ENCODE assay signal across 18 cellular contexts in the genomic region with DNA sequence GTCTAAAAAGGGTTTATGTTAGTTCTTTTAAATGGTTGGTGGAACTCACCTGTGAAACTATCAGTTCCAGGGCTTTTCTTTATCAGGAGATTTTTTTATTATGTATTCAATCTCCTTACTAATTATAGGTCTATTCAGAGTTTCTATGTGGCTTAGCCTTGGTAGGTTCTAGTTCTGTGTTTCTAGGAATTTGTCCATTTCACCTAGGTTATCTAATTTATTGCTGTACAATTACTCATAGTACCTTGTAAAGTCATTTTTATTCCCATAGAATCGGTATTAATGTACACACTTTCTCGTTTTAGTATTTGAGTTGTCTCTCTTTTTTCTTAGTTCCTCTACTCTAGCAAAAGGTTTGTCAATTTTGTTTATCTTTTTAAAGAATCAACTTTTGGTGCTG.
"Had no signal": no experiment of that assay in that cellular context is flagged by ENCODE, and none has a peak within 500 bp of the region (broad histone marks: within the 10 kb centered on the region; RNA-seq: fewer than 3 reads in every experiment).

No MANE protein-coding gene starts in this region.

- H3K9me3 ChIP-seq: pancreas, SJCRH30, transverse colon had no signal

- H3K9me3 Mint-ChIP-seq: activated naive CD4-positive, alpha-beta T cell treated with anti-CD3 and anti-CD28 coated beads, Interleukin-2, amount 50 U/mL, for 24 hours had no signal

- H3K4me3 ChIP-seq: gastroesophageal sphincter, neural progenitor cell, pancreas, SJCRH30, transverse colon had no signal

- H3K36me3 ChIP-seq: gastroesophageal sphincter, neural progenitor cell, pancreas, SJCRH30, transverse colon had no signal

- H3K4me2 ChIP-seq: neural progenitor cell had no signal

- H3K27ac Mint-ChIP-seq: activated naive CD4-positive, alpha-beta T cell treated with anti-CD3 and anti-CD28 coated beads, Interleukin-2, amount 50 U/mL, for 24 hours; neural progenitor cell had no signal

- H3K4me1 ChIP-seq: gastroesophageal sphincter, neural progenitor cell, pancreas, SJCRH30 had no signal

- H3K27ac ChIP-seq: epithelial cell of prostate, gastroesophageal sphincter, neural progenitor cell, pancreas, SJCRH30, transverse colon had no signal

- DNase-seq: activated CD4-positive, alpha-beta T cell treated with anti-CD3 and anti-CD28 coated beads, Interleukin-2, amount 50 U/mL, for 1 hour; activated CD8-positive, alpha-beta memory T cell treated with anti-CD3 and anti-CD28 coated beads, Interleukin-2, amount 50 U/mL, for 48 hours; activated effector memory CD4-positive, alpha-beta T cell treated with Interleukin-2 at 50 U/mL for 16 hours; central memory CD4-positive, alpha-beta T cell; cortex of kidney; effector CD8-positive, alpha-beta T cell; islet precursor cell; mesendoderm; pancreas; SJCRH30; substantia nigra; T1000; transverse colon had no signal

- H3K9ac ChIP-seq: neural progenitor cell had no signal

- H3K27me3 ChIP-seq: gastroesophageal sphincter, neural progenitor cell, pancreas, SJCRH30, transverse colon had no signal

- H3K4me3 Mint-ChIP-seq: activated naive CD4-positive, alpha-beta T cell treated with anti-CD3 and anti-CD28 coated beads, Interleukin-2, amount 50 U/mL, for 24 hours; neural progenitor cell had no signal

- H3K27me3 Mint-ChIP-seq: activated naive CD4-positive, alpha-beta T cell treated with anti-CD3 and anti-CD28 coated beads, Interleukin-2, amount 50 U/mL, for 24 hours had no signal

- H2AFZ ChIP-seq: neural progenitor cell had no signal

- ATAC-seq: gastroesophageal sphincter, left lobe of liver, pancreas had no signal
